ENCODE assay signal across 12 cellular contexts in the genomic region with DNA sequence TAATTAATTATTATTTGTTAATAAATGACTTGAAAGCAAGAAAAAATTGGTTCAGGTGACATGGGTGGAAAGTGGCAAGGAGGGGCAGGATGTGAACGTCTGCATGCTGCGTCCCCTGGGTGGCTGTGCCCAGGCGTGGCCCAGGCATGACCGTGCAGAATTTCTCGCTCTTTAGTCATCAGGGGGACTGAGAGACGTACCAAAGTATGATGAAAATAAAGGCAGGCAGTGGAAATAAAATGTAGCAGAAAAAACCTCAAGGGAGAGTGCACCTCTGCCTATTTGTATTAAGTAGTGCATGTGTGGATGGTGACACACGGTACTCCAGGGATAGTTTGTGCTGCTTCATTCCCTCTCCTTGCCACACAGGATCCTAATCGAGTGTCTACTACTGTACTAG.
DNase-seq lines count a peak whose midpoint lies in the region; ATAC-seq and TF ChIP-seq lines count a peak whose summit lies in the region.
"Had no signal": no experiment of that assay in that cellular context is flagged by ENCODE, and none has a peak within 500 bp of the region (broad histone marks: within the 10 kb centered on the region; RNA-seq: fewer than 3 reads in every experiment).

No MANE protein-coding gene starts in this region.

- DNase-seq in HCEC 1CT: peak; percentile 8
- DNase-seq in RWPE1 (ENCODE audit: low spot score): peak; percentile 96
- peak; percentile 40 to 83 for DNase-seq in erythroblast (lab: John Stamatoyannopoulos, UW)
- DNase-seq in retina: peak; percentile 19
- no peak for DNase-seq in epidermal melanocyte (ENCODE audit: insufficient read length, low spot score)
- no peak for DNase-seq in activated CD4-positive, CD25-positive, alpha-beta regulatory T cell treated with anti-CD3 and anti-CD28 coated beads, Interleukin-2, amount 50 U/mL, for 72 hours
- DNase-seq in activated CD4-positive, alpha-beta T cell treated with anti-CD3 and anti-CD28 coated beads, Interleukin-2, amount 50 U/mL, for 48 hours: no peak
- DNase-seq: left cardiac atrium; NCI-H187; stimulated activated naive CD8-positive, alpha-beta T cell treated with anti-CD3 and anti-CD28 coated beads, Interleukin-15, amount 100 ng/mL, for 72 hours had no signal

- POLR2A ChIA-PET in RWPE1 (lab: Yijun Ruan, JAX; ENCODE audit: low non-redundant PET): no interaction called here

- TF ChIP-seq POLR2A in erythroblast (IDR thresholded peaks at IDR 0.05; ENCODE audit: low read length): no peak

- H3K27ac Mint-ChIP-seq in stimulated activated memory B cell treated with anti-CD40 and anti-IgM and Interleukin-4, amounts not matched to agents 10 μg/mL and 1 μg/mL and 100 μg/mL, for 72 hours: no peak overlapping the region

- TF ChIP-seq CTCF in RWPE1 (conservative IDR thresholded peaks at IDR 0.05; ENCODE audit: low read depth): no peak

- ATAC-seq in stimulated activated memory B cell treated with anti-CD40 and anti-IgM and Interleukin-4, amounts not matched to agents 10 μg/mL and 1 μg/mL and 100 μg/mL, for 72 hours: no peak
- ATAC-seq: left cardiac atrium; stimulated activated naive CD8-positive, alpha-beta T cell treated with anti-CD3 and anti-CD28 coated beads, Interleukin-15, amount 100 ng/mL, for 72 hours had no signal

- H3K9me3 Mint-ChIP-seq in stimulated activated memory B cell treated with anti-CD40 and anti-IgM and Interleukin-4, amounts not matched to agents 10 μg/mL and 1 μg/mL and 100 μg/mL, for 72 hours: no peaks in the 10 kb centered on the region
- H3K9me3 Mint-ChIP-seq: stimulated activated naive CD8-positive, alpha-beta T cell treated with anti-CD3 and anti-CD28 coated beads, Interleukin-15, amount 100 ng/mL, for 72 hours had no signal

- peaks cover 4% of the 10 kb centered on the region for H3K4me1 Mint-ChIP-seq in stimulated activated memory B cell treated with anti-CD40 and anti-IgM and Interleukin-4, amounts not matched to agents 10 μg/mL and 1 μg/mL and 100 μg/mL, for 72 hours
- H3K4me1 Mint-ChIP-seq: stimulated activated naive CD8-positive, alpha-beta T cell treated with anti-CD3 and anti-CD28 coated beads, Interleukin-15, amount 100 ng/mL, for 72 hours had no signal

- no peaks in the 10 kb centered on the region for H3K36me3 Mint-ChIP-seq in stimulated activated memory B cell treated with anti-CD40 and anti-IgM and Interleukin-4, amounts not matched to agents 10 μg/mL and 1 μg/mL and 100 μg/mL, for 72 hours

- H3K4me3 Mint-ChIP-seq in stimulated activated memory B cell treated with anti-CD40 and anti-IgM and Interleukin-4, amounts not matched to agents 10 μg/mL and 1 μg/mL and 100 μg/mL, for 72 hours: no peak overlapping the region
- H3K4me3 Mint-ChIP-seq: stimulated activated naive CD8-positive, alpha-beta T cell treated with anti-CD3 and anti-CD28 coated beads, Interleukin-15, amount 100 ng/mL, for 72 hours had no signal

- H3K27me3 Mint-ChIP-seq in stimulated activated memory B cell treated with anti-CD40 and anti-IgM and Interleukin-4, amounts not matched to agents 10 μg/mL and 1 μg/mL and 100 μg/mL, for 72 hours: peaks cover 8% of the 10 kb centered on the region
- H3K27me3 Mint-ChIP-seq: stimulated activated naive CD8-positive, alpha-beta T cell treated with anti-CD3 and anti-CD28 coated beads, Interleukin-15, amount 100 ng/mL, for 72 hours had no signal

- H3K27ac ChIP-seq in RWPE1: peak overlapping the region; percentile 86
- H3K27ac ChIP-seq: neutrophil had no signal

- CTCF ChIA-PET in RWPE1 (lab: Yijun Ruan, JAX): no interaction called here

Comparison
In these comparisons a context has a peak if more than half of its experiments do, and no peak if none do; other contexts are left out.
1. DNase-seq: peak in HCEC 1CT (single experiment), RWPE1 (single experiment), erythroblast (2 of 2) and retina (single experiment); none in epidermal melanocyte (single experiment), activated CD4-positive, CD25-positive, alpha-beta regulatory T cell treated with anti-CD3 and anti-CD28 coated beads, Interleukin-2, amount 50 U/mL, for 72 hours (single experiment) and activated CD4-positive, alpha-beta T cell treated with anti-CD3 and anti-CD28 coated beads, Interleukin-2, amount 50 U/mL, for 48 hours (0 of 2).